In genomic region chr2:100274566-100275199, GRCh38 we compare ENCODE assay signal across 22 cellular contexts. TPM values are rescaled to one million over a fixed set of nuclear protein-coding genes. Genes with fewer than 3 reads are reported as not detected.
"Had no signal": no experiment of that assay in that cellular context is flagged by ENCODE, and none has a peak within 500 bp of the region (broad histone marks: within the 10 kb centered on the region; RNA-seq: fewer than 3 reads in every experiment).

No MANE protein-coding gene starts in this region.

- ATAC-seq: activated CD8-positive, alpha-beta T cell treated with anti-CD3 and anti-CD28 coated beads, Interleukin-2, amount 10 ng/mL, durations not matched to agents 7 days and 5 days; naive thymus-derived CD8-positive, alpha-beta T cell; pancreas; psoas muscle; stimulated activated naive CD8-positive, alpha-beta T cell treated with anti-CD3 and anti-CD28 coated beads, Interleukin-15, Interleukin-2, amounts not matched to agents 100 U/mL and 50 U/mL, for 24 hours had no signal

- H3K36me3 ChIP-seq: left lung, right atrium auricular region, spleen had no signal

- H3K27me3 ChIP-seq: left lung, pancreas, right atrium auricular region, tibial artery had no signal

- H3K4me3 Mint-ChIP-seq: activated CD4-positive, alpha-beta T cell treated with anti-CD3 and anti-CD28 coated beads, Interleukin-2, amount 10 ng/mL, durations not matched to agents 24 days and 14 days; activated CD8-positive, alpha-beta T cell treated with anti-CD3 and anti-CD28 coated beads, Interleukin-2, amount 10 ng/mL, durations not matched to agents 7 days and 5 days; activated naive CD8-positive, alpha-beta T cell treated with anti-CD3 and anti-CD28 coated beads for 36 hours; activated T-cell treated with anti-CD3 and anti-CD28 coated beads, Interleukin-2, amount 50 U/mL, for 24 hours; mesothelial cell of epicardium; naive thymus-derived CD8-positive, alpha-beta T cell had no signal

- H3K9me3 Mint-ChIP-seq: activated CD4-positive, alpha-beta T cell treated with anti-CD3 and anti-CD28 coated beads, Interleukin-2, amount 10 ng/mL, durations not matched to agents 24 days and 14 days; activated naive CD8-positive, alpha-beta T cell treated with anti-CD3 and anti-CD28 coated beads for 36 hours; activated T-cell treated with anti-CD3 and anti-CD28 coated beads, Interleukin-2, amount 50 U/mL, for 24 hours; activated T-helper 2 cell treated with anti-CD3 and anti-CD28 coated beads, Interferon-gamma antibody, Interleukin-2, Interleukin-4, amounts not matched to agents 10 μg/mL and 5 μg/mL and 100 μg/mL, durations not matched to agents 14 hours and 24 hours and 36 hours had no signal

- H3K27ac Mint-ChIP-seq: activated CD4-positive, alpha-beta T cell treated with anti-CD3 and anti-CD28 coated beads, Interleukin-2, amount 10 ng/mL, durations not matched to agents 24 days and 14 days; activated CD8-positive, alpha-beta T cell treated with anti-CD3 and anti-CD28 coated beads, Interleukin-2, amount 10 ng/mL, durations not matched to agents 7 days and 5 days; activated naive CD8-positive, alpha-beta T cell treated with anti-CD3 and anti-CD28 coated beads for 36 hours; activated T-cell treated with anti-CD3 and anti-CD28 coated beads, Interleukin-2, amount 50 U/mL, for 24 hours; activated T-helper 2 cell treated with anti-CD3 and anti-CD28 coated beads, Interferon-gamma antibody, Interleukin-2, Interleukin-4, amounts not matched to agents 10 μg/mL and 5 μg/mL and 100 μg/mL, durations not matched to agents 14 hours and 24 hours and 36 hours; mesothelial cell of epicardium had no signal

- H3K4me3 ChIP-seq: coronary artery, left lung, pancreas, psoas muscle, right atrium auricular region, spleen, tibial artery had no signal

- H3K36me3 Mint-ChIP-seq: activated naive CD8-positive, alpha-beta T cell treated with anti-CD3 and anti-CD28 coated beads for 36 hours; naive thymus-derived CD8-positive, alpha-beta T cell had no signal

- H3K27ac ChIP-seq: left lung, pancreas, psoas muscle, right atrium auricular region, spleen, tibial artery had no signal

- H3K9me3 ChIP-seq: left lung, pancreas, psoas muscle, right atrium auricular region, spleen, tibial artery had no signal

- DNase-seq: activated CD4-positive, alpha-beta T cell treated with anti-CD3 and anti-CD28 coated beads, Interleukin-2, amount 10 ng/mL, durations not matched to agents 24 days and 14 days; activated CD8-positive, alpha-beta memory T cell treated with anti-CD3 and anti-CD28 coated beads, Interleukin-2, amount 50 U/mL, for 4 hours; activated CD8-positive, alpha-beta T cell treated with anti-CD3 and anti-CD28 coated beads, Interleukin-2, amount 10 ng/mL, durations not matched to agents 7 days and 5 days; activated naive CD4-positive, alpha-beta T cell treated with Interleukin-2 at 50 U/mL for 16 hours; activated naive CD8-positive, alpha-beta T cell treated with anti-CD3 and anti-CD28 coated beads for 36 hours; activated T-cell treated with anti-CD3 and anti-CD28 coated beads, Interleukin-2, amount 50 U/mL, for 24 hours; amniotic stem cell; cerebellar nuclear complex; naive thymus-derived CD8-positive, alpha-beta T cell; pancreas; psoas muscle; spleen; stimulated activated CD4-positive, alpha-beta T cell treated with anti-CD3 and anti-CD28 coated beads, Interleukin-4, amount 100 ng/mL, for 1 hour; stimulated activated naive CD8-positive, alpha-beta T cell treated with anti-CD3 and anti-CD28 coated beads, Interleukin-15, Interleukin-2, amounts not matched to agents 100 U/mL and 50 U/mL, for 24 hours; tibial artery had no signal

- H3K4me1 ChIP-seq: left lung, pancreas, psoas muscle, right atrium auricular region, spleen had no signal

RNA-seq across cellular contexts. Expression of gene LONRF2, which starts 47.6 kb away (rescaled TPM):
- total RNA-seq: activated naive CD8-positive, alpha-beta T cell treated with anti-CD3 and anti-CD28 coated beads for 36 hours; bronchial epithelial cell; lung microvascular endothelial cell; naive thymus-derived CD8-positive, alpha-beta T cell had no signal
- polyA plus RNA-seq: naive thymus-derived CD8-positive, alpha-beta T cell had no signal
